13 cellular contexts compared by ENCODE assay signal in the genomic region with DNA sequence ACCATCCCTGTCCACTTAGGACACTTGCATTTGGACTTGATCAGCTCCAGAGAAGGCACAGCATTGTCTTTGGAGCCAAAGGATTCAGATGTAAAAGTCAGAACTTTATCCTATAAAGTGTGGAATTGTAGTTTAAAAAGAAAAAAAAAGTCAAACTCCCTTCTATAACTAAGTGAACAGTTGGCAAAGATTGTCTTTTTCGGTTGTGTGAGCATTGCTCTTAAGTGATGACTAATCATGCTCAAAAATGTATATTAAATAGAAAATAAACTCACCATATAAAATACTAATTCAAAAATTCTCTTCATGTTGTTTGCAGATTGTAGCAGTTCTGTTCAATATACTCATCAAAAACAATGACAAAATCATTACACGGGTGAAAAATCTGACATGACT.
DNase-seq lines count a peak whose midpoint lies in the region; ATAC-seq and TF ChIP-seq lines count a peak whose summit lies in the region.
"Had no signal": no experiment of that assay in that cellular context is flagged by ENCODE, and none has a peak within 500 bp of the region (broad histone marks: within the 10 kb centered on the region; RNA-seq: fewer than 3 reads in every experiment).

No MANE protein-coding gene starts in this region.

- WGBS in esophagus muscularis mucosa = 68% methylated on average over 2 of the region's 2 CpGs
- 54 to 60% (median 57%) methylated on average over 2 of the region's 2 CpGs for WGBS in spleen, 5 donors

- no peaks in the 10 kb centered on the region for H3K9me2 ChIP-seq in PC-3 (replicated peaks; ENCODE audit: low read length)

- POLR2A ChIA-PET in PC-3 (lab: Charles Lee; ENCODE audit: unreplicated experiment) = no interaction called here

- H3K4me1 ChIP-seq in PC-3 (ENCODE audit: insufficient read depth, low read length) (peaks cover 74% of the 10 kb centered on the region), esophagus muscularis mucosa (peaks cover 73 to 92% (median 81%) of the 10 kb centered on the region in 4 donors), spleen (peaks cover 83 to 100% (median 97%) of the 10 kb centered on the region in 6 donors)

- TF ChIP-seq EP300 in esophagus muscularis mucosa (IDR thresholded peaks at IDR 0.05) = no peak

- intact Hi-C loops in PC-3 (cut with micrococcal nuclease) (loop anchor here (10.0 kb wide), 1 partner anchor 159 kb away; no protein-coding TSS in a partner anchor), esophagus muscularis mucosa (cut with DNase I) (no loop called here), spleen (cut with DNase I; ENCODE audit: low total_unique reads) (no loop called here)

- TF ChIP-seq CTCF in PC-3 (conservative IDR thresholded peaks at IDR 0.05; ENCODE audit: low read depth, low read length) (no peak), esophagus muscularis mucosa (IDR thresholded peaks at IDR 0.05) (no peak), spleen (IDR thresholded peaks at IDR 0.05 in 8 of 11, conservative IDR thresholded peaks at IDR 0.05 in 3 of 11) (no peak)

- H3K27ac ChIP-seq in PC-3 (ENCODE audit: low read length) (peak overlapping the region; percentile 16), esophagus muscularis mucosa (replicated peaks in 1 of 4) (peak overlapping the region; percentile 47 to 67 (median 54)), spleen (peak overlapping the region; percentile 58 to 99 (median 82))
- H3K27ac ChIP-seq: 22Rv1 had no signal

- H3K27me3 ChIP-seq in PC-3 (ENCODE audit: low read length) = no peaks in the 10 kb centered on the region
- H3K27me3 ChIP-seq in esophagus muscularis mucosa = no peaks in the 10 kb centered on the region
- H3K27me3 ChIP-seq in spleen (replicated peaks in 1 of 7) = no peaks in the 10 kb centered on the region

- peaks cover 80% of the 10 kb centered on the region for H3K79me2 ChIP-seq in PC-3 (ENCODE audit: low read length)

- H2AFZ ChIP-seq in PC-3 (ENCODE audit: low read length) = no peak overlapping the region

- H4K20me1 ChIP-seq in PC-3 (ENCODE audit: low read length) = no peaks in the 10 kb centered on the region

- peak overlapping the region; percentile 38 for H3K4me2 ChIP-seq in PC-3 (ENCODE audit: low read length)

- BruUV-seq in PC-3 (replicated peaks; lab: Mats Ljungman, UMichigan) = no TSS peak

- no peak for TF ChIP-seq POLR2A in esophagus muscularis mucosa (IDR thresholded peaks at IDR 0.05; ENCODE audit: low read depth)
- TF ChIP-seq POLR2A in spleen (IDR thresholded peaks at IDR 0.05) = no peak

- H3K9me3 ChIP-seq in PC-3 (ENCODE audit: low read length) = no peaks in the 10 kb centered on the region
- no peaks in the 10 kb centered on the region for H3K9me3 ChIP-seq in esophagus muscularis mucosa
- H3K9me3 ChIP-seq in spleen = no peaks in the 10 kb centered on the region

- ATAC-seq in PC-3 (no peak), GM21717 (IDR thresholded peaks at IDR 0.05; ENCODE audit: unreplicated experiment) (no peak)

- H3F3A ChIP-seq in PC-3 (ENCODE audit: low read length, unreplicated experiment) = peaks cover 33% of the 10 kb centered on the region

- no peak overlapping the region for H3K9ac ChIP-seq in PC-3 (ENCODE audit: low read length)

- DNase-seq in DMS53 (lab: John Stamatoyannopoulos, UW) (peak; percentile 48), DMS53 treated with DMSO at 0.1 percent for 48 hours (lab: John Stamatoyannopoulos, UW; ENCODE audit: unreplicated experiment) (no peak), PC-3 (peak; percentile 45), esophagus muscularis mucosa (ENCODE audit: extremely low spot score) (no peak), spleen (no peak), foreskin melanocyte (no peak), NCI-H748 treated with DMSO at 0.1 percent for 48 hours (lab: John Stamatoyannopoulos, UW) (no peak)
- DNase-seq: activated gamma-delta T cell, EL, Kasumi-1, T-helper 9 cell had no signal

- CTCF ChIA-PET in PC-3 (lab: Charles Lee) = no interaction called here

- no peak overlapping the region for H3K4me3 ChIP-seq in PC-3 (ENCODE audit: low read length)
- H3K4me3 ChIP-seq in esophagus muscularis mucosa = no peak overlapping the region
- peak overlapping the region in 1 of 8 donors; percentile 14 for H3K4me3 ChIP-seq in spleen

- peaks cover 25% of the 10 kb centered on the region for H3K36me3 ChIP-seq in PC-3 (ENCODE audit: low read depth, low read length)
- H3K36me3 ChIP-seq in esophagus muscularis mucosa = peaks cover 12 to 18% (median 18%) of the 10 kb centered on the region in 4 donors
- peaks cover 3 to 84% (median 22%) of the 10 kb centered on the region in 6 donors for H3K36me3 ChIP-seq in spleen

Comparison
In these comparisons a context has a peak if more than half of its experiments do, and no peak if none do; other contexts are left out.
1. DNase-seq: peak in DMS53 (single experiment) and PC-3 (single experiment); none in DMS53 treated with DMSO at 0.1 percent for 48 hours (single experiment), esophagus muscularis mucosa (single experiment), spleen (single experiment), foreskin melanocyte (single experiment) and NCI-H748 treated with DMSO at 0.1 percent for 48 hours (single experiment).
2. H3K27ac ChIP-seq: peak in every context shown above with its lines; median percentile 82 in spleen; 54 in esophagus muscularis mucosa; 16 in PC-3.